Comparison of ENCODE assay signal across 37 cellular contexts in the genomic region with DNA sequence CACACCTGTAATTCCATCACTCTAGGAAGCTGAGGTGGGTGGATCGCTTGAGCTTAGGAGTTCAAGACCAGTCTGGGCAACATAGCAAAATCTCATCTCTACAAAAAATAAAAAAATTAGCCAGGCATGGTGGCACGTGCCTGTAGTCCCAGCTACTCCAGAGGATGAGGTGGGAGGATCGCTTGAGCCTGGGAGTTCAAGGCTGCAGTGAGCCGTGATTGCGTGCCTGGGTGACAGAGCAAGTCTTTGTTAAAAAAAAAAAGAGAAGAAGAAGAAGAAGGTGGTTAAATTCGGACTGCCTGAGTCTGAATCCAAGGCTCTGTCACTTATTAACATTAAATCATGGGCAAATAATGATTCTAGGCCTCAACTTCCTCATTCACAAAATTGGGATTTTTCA. TPM values are rescaled to one million over a fixed set of nuclear protein-coding genes. Genes with fewer than 3 reads are reported as not detected.
"Had no signal": no experiment of that assay in that cellular context is flagged by ENCODE, and none has a peak within 500 bp of the region (broad histone marks: within the 10 kb centered on the region; RNA-seq: fewer than 3 reads in every experiment).

No MANE protein-coding gene starts in this region.

- H3K9me3 ChIP-seq: adrenal gland, body of pancreas, breast epithelium had no signal

- H3K36me3 Mint-ChIP-seq: activated CD4-positive, alpha-beta memory T cell treated with anti-CD3 and anti-CD28 coated beads for 36 hours; activated naive CD4-positive, alpha-beta T cell treated with anti-CD3 and anti-CD28 coated beads, Interleukin-2, amount 50 U/mL, for 72 hours; activated naive CD8-positive, alpha-beta T cell treated with anti-CD3 and anti-CD28 coated beads for 36 hours had no signal

- ATAC-seq: activated CD8-positive, alpha-beta T cell treated with anti-CD3 and anti-CD28 coated beads for 36 hours; activated T-cell treated with anti-CD3 and anti-CD28 coated beads, Interleukin-2, amount 50 U/mL, for 4 hours; activated T-cell treated with anti-CD3 and anti-CD28 coated beads, Interleukin-2, amount 50 U/mL, for 72 hours; body of pancreas had no signal

- H3K27me3 ChIP-seq: adrenal gland, body of pancreas, brain microvascular endothelial cell, breast epithelium had no signal

- H3K9me3 Mint-ChIP-seq: activated CD4-positive, alpha-beta memory T cell treated with anti-CD3 and anti-CD28 coated beads for 36 hours; activated CD4-positive, alpha-beta T cell treated with anti-CD3 and anti-CD28 coated beads, Interleukin-2, amount 10 ng/mL, durations not matched to agents 24 days and 14 days; activated CD8-positive, alpha-beta T cell treated with anti-CD3 and anti-CD28 coated beads for 36 hours; activated naive CD4-positive, alpha-beta T cell treated with anti-CD3 and anti-CD28 coated beads for 36 hours; activated naive CD4-positive, alpha-beta T cell treated with anti-CD3 and anti-CD28 coated beads, Interleukin-2, amount 50 U/mL, for 72 hours; activated naive CD8-positive, alpha-beta T cell treated with anti-CD3 and anti-CD28 coated beads for 36 hours; activated T-cell treated with anti-CD3 and anti-CD28 coated beads, Interleukin-2, amount 50 U/mL, for 4 hours; activated T-cell treated with anti-CD3 and anti-CD28 coated beads, Interleukin-2, amount 50 U/mL, for 72 hours; activated T-helper 1 cell treated with anti-CD3 and anti-CD28 coated beads, Interleukin-12 subunit alpha, Interleukin-12 subunit beta, Interleukin-2, Interleukin-4 antibody, amounts not matched to agents 30 ng/mL and 10 ng/mL and 1 ng/mL, durations not matched to agents 14 hours and 24 hours and 36 hours; activated T-helper 17 cell treated with anti-CD3 and anti-CD28 coated beads, Interleukin-2, amount 50 U/mL, for 72 hours; T-helper 1 cell treated with Interleukin-12 subunit alpha and Interleukin-12 subunit beta and Interleukin-4 antibody, amounts not matched to agents 30 μg/mL and 1 μg/mL, for 36 hours; T-helper 2 cell treated with Interferon-gamma antibody and Interleukin-4, amounts not matched to agents 5 μg/mL and 100 μg/mL, for 36 hours had no signal

- H3K4me3 Mint-ChIP-seq: activated B cell treated with CpG ODN at 0.5 μM for 24 hours; activated CD4-positive, alpha-beta memory T cell treated with anti-CD3 and anti-CD28 coated beads for 36 hours; activated CD4-positive, alpha-beta T cell treated with anti-CD3 and anti-CD28 coated beads, Interleukin-2, amount 10 ng/mL, durations not matched to agents 24 days and 14 days; activated CD8-positive, alpha-beta T cell treated with anti-CD3 and anti-CD28 coated beads for 36 hours; activated naive CD4-positive, alpha-beta T cell treated with anti-CD3 and anti-CD28 coated beads for 36 hours; activated naive CD8-positive, alpha-beta T cell treated with anti-CD3 and anti-CD28 coated beads for 36 hours; activated T-cell treated with anti-CD3 and anti-CD28 coated beads, Interleukin-2, amount 50 U/mL, for 4 hours; activated T-cell treated with anti-CD3 and anti-CD28 coated beads, Interleukin-2, amount 50 U/mL, for 72 hours; activated T-helper 1 cell treated with anti-CD3 and anti-CD28 coated beads, Interleukin-12 subunit alpha, Interleukin-12 subunit beta, Interleukin-2, Interleukin-4 antibody, amounts not matched to agents 30 ng/mL and 10 ng/mL and 1 ng/mL, durations not matched to agents 14 hours and 24 hours and 36 hours; activated T-helper 17 cell treated with anti-CD3 and anti-CD28 coated beads, Interleukin-2, amount 50 U/mL, for 72 hours; T-helper 1 cell treated with Interleukin-12 subunit alpha and Interleukin-12 subunit beta and Interleukin-4 antibody, amounts not matched to agents 30 μg/mL and 1 μg/mL, for 36 hours; T-helper 2 cell treated with Interferon-gamma antibody and Interleukin-4, amounts not matched to agents 5 μg/mL and 100 μg/mL, for 36 hours had no signal

- H3K36me3 ChIP-seq: adrenal gland, brain microvascular endothelial cell, breast epithelium had no signal

- DNase-seq: activated B cell treated with CpG ODN at 0.5 μM for 24 hours; activated CD4-positive, alpha-beta memory T cell treated with anti-CD3 and anti-CD28 coated beads for 36 hours; activated CD4-positive, alpha-beta T cell treated with anti-CD3 and anti-CD28 coated beads for 4 hours; activated CD4-positive, alpha-beta T cell treated with anti-CD3 and anti-CD28 coated beads, Interleukin-2, amount 10 ng/mL, durations not matched to agents 24 days and 14 days; activated CD4-positive, alpha-beta T cell treated with anti-CD3 and anti-CD28 coated beads, Interleukin-2, amount 50 U/mL, for 1 hour; activated CD4-positive, alpha-beta T cell treated with anti-CD3 and anti-CD28 coated beads, Interleukin-2, amount 50 U/mL, for 4 hours; activated CD4-positive, CD25-positive, alpha-beta regulatory T cell treated with anti-CD3 and anti-CD28 coated beads, Interleukin-2, amount 50 U/mL, for 72 hours; activated CD8-positive, alpha-beta memory T cell treated with anti-CD3 and anti-CD28 coated beads, Interleukin-2, amount 50 U/mL, for 4 hours; activated CD8-positive, alpha-beta T cell treated with anti-CD3 and anti-CD28 coated beads for 36 hours; activated effector memory CD4-positive, alpha-beta T cell treated with anti-CD3 and anti-CD28 coated beads, Interleukin-2, amount 50 U/mL, for 16 hours; activated gamma-delta T cell treated with Interleukin-2 at 50 U/mL for 16 hours; activated naive CD4-positive, alpha-beta T cell; activated naive CD4-positive, alpha-beta T cell treated with anti-CD3 and anti-CD28 coated beads for 36 hours; activated naive CD4-positive, alpha-beta T cell treated with anti-CD3 and anti-CD28 coated beads, Interleukin-2, amount 50 U/mL, for 16 hours; activated naive CD8-positive, alpha-beta T cell treated with anti-CD3 and anti-CD28 coated beads for 36 hours; activated T-cell treated with anti-CD3 and anti-CD28 coated beads for 4 hours; activated T-cell treated with anti-CD3 and anti-CD28 coated beads, Interleukin-2, amount 50 U/mL, for 1 hour; activated T-cell treated with anti-CD3 and anti-CD28 coated beads, Interleukin-2, amount 50 U/mL, for 4 hours; activated T-cell treated with anti-CD3 and anti-CD28 coated beads, Interleukin-2, amount 50 U/mL, for 72 hours; adrenal gland; amniotic stem cell; aorta; body of pancreas; brain microvascular endothelial cell; central memory CD4-positive, alpha-beta T cell; T-helper 1 cell; T-helper 2 cell; T-helper 9 cell had no signal

- H3K27ac Mint-ChIP-seq: activated B cell treated with CpG ODN at 0.5 μM for 24 hours; activated CD4-positive, alpha-beta memory T cell treated with anti-CD3 and anti-CD28 coated beads for 36 hours; activated CD4-positive, alpha-beta T cell treated with anti-CD3 and anti-CD28 coated beads, Interleukin-2, amount 10 ng/mL, durations not matched to agents 24 days and 14 days; activated CD8-positive, alpha-beta T cell treated with anti-CD3 and anti-CD28 coated beads for 36 hours; activated naive CD4-positive, alpha-beta T cell treated with anti-CD3 and anti-CD28 coated beads for 36 hours; activated naive CD4-positive, alpha-beta T cell treated with anti-CD3 and anti-CD28 coated beads, Interleukin-2, amount 50 U/mL, for 72 hours; activated naive CD8-positive, alpha-beta T cell treated with anti-CD3 and anti-CD28 coated beads for 36 hours; activated T-cell treated with anti-CD3 and anti-CD28 coated beads, Interleukin-2, amount 50 U/mL, for 72 hours; activated T-helper 1 cell treated with anti-CD3 and anti-CD28 coated beads, Interleukin-12 subunit alpha, Interleukin-12 subunit beta, Interleukin-2, Interleukin-4 antibody, amounts not matched to agents 30 ng/mL and 10 ng/mL and 1 ng/mL, durations not matched to agents 14 hours and 24 hours and 36 hours; activated T-helper 17 cell treated with anti-CD3 and anti-CD28 coated beads, Interleukin-2, amount 50 U/mL, for 72 hours; T-helper 1 cell treated with Interleukin-12 subunit alpha and Interleukin-12 subunit beta and Interleukin-4 antibody, amounts not matched to agents 30 μg/mL and 1 μg/mL, for 36 hours; T-helper 2 cell treated with Interferon-gamma antibody and Interleukin-4, amounts not matched to agents 5 μg/mL and 100 μg/mL, for 36 hours had no signal

- H3K4me3 ChIP-seq: adrenal gland, body of pancreas, breast epithelium had no signal

- H3K27ac ChIP-seq: adrenal gland, body of pancreas, brain microvascular endothelial cell, breast epithelium, VCaP had no signal

- H3K4me1 ChIP-seq: breast epithelium had no signal

- H3K27me3 Mint-ChIP-seq: activated B cell treated with CpG ODN at 0.5 μM for 24 hours; activated CD4-positive, alpha-beta memory T cell treated with anti-CD3 and anti-CD28 coated beads for 36 hours; activated CD4-positive, alpha-beta T cell treated with anti-CD3 and anti-CD28 coated beads, Interleukin-2, amount 10 ng/mL, durations not matched to agents 24 days and 14 days; activated CD8-positive, alpha-beta T cell treated with anti-CD3 and anti-CD28 coated beads for 36 hours; activated naive CD8-positive, alpha-beta T cell treated with anti-CD3 and anti-CD28 coated beads for 36 hours; activated T-helper 17 cell treated with anti-CD3 and anti-CD28 coated beads, Interleukin-2, amount 50 U/mL, for 72 hours had no signal

RNA-seq across cellular contexts. Expression of gene EOMES, which starts 51.0 kb away (rescaled TPM):
- total RNA-seq: activated B cell treated with CpG ODN at 0.5 μM for 24 hours, astrocyte, cardiac septum had no signal
